15 cellular contexts compared by ENCODE assay signal in genomic region chr3:127615631-127616305, GRCh38. TPM values are rescaled to one million over a fixed set of nuclear protein-coding genes. Genes with fewer than 3 reads are reported as not detected.
DNase-seq lines count a peak whose midpoint lies in the region; ATAC-seq and TF ChIP-seq lines count a peak whose summit lies in the region.
"Had no signal": no experiment of that assay in that cellular context is flagged by ENCODE, and none has a peak within 500 bp of the region (broad histone marks: within the 10 kb centered on the region; RNA-seq: fewer than 3 reads in every experiment).

No MANE protein-coding gene starts in this region.

- H3K9ac ChIP-seq in adipocyte (ENCODE audit: low read length): no peak overlapping the region
- H3K9ac ChIP-seq: BLaER1 had no signal

- no peaks in the 10 kb centered on the region for H4K20me1 ChIP-seq in osteoblast (ENCODE audit: insufficient read depth, low read length)

- peak overlapping the region; percentile 36 to 41 (median 40) for H3K27ac Mint-ChIP-seq in CD4-positive, CD25-positive, alpha-beta regulatory T cell

- H3K4me2 ChIP-seq in osteoblast (ENCODE audit: insufficient read depth, low read length): no peak overlapping the region
- H3K4me2 ChIP-seq: BLaER1 had no signal

- H3K36me3 Mint-ChIP-seq in CD4-positive, CD25-positive, alpha-beta regulatory T cell: peaks cover 56% of the 10 kb centered on the region

- H3K27me3 Mint-ChIP-seq in CD4-positive, CD25-positive, alpha-beta regulatory T cell: no peaks in the 10 kb centered on the region

- no peaks in the 10 kb centered on the region for H3K9me3 Mint-ChIP-seq in CD4-positive, CD25-positive, alpha-beta regulatory T cell

- no peaks in the 10 kb centered on the region for H3K27me3 ChIP-seq in CD4-positive, CD25-positive, alpha-beta regulatory T cell (ENCODE audit: control insufficient read depth, insufficient read depth, low read length)
- H3K27me3 ChIP-seq in adipocyte (replicated peaks; ENCODE audit: control insufficient read depth, insufficient read depth, low read length) (no peaks in the 10 kb centered on the region), osteoblast (ENCODE audit: insufficient read depth, low read length) (no peaks in the 10 kb centered on the region)
- H3K27me3 ChIP-seq: BLaER1, SJSA1 had no signal

- H3K9me3 ChIP-seq in CD4-positive, CD25-positive, alpha-beta regulatory T cell (ENCODE audit: control insufficient read depth in 2 of 2, low read length in 2 of 2): no peaks in the 10 kb centered on the region
- H3K9me3 ChIP-seq in adipocyte (ENCODE audit: control insufficient read depth, low read length): no peaks in the 10 kb centered on the region
- no peaks in the 10 kb centered on the region for H3K9me3 ChIP-seq in osteoblast (ENCODE audit: low read depth, low read length)
- H3K9me3 ChIP-seq: BLaER1, SJSA1 had no signal

- no peak for ATAC-seq in CD4-positive, CD25-positive, alpha-beta regulatory T cell (ENCODE audit: low read depth in 2 of 2)
- no peak for ATAC-seq in GM18861 (IDR thresholded peaks at IDR 0.05; ENCODE audit: unreplicated experiment)
- ATAC-seq in GM21360 (IDR thresholded peaks at IDR 0.05; ENCODE audit: unreplicated experiment): no peak
- no peak for ATAC-seq in HG03045 (IDR thresholded peaks at IDR 0.05; ENCODE audit: unreplicated experiment)
- ATAC-seq: HCT116 had no signal

- no peak overlapping the region for H2AFZ ChIP-seq in osteoblast (ENCODE audit: low read length)

- H3K27ac ChIP-seq in CD4-positive, CD25-positive, alpha-beta regulatory T cell (ENCODE audit: insufficient read depth, low read length, poor library complexity, severe bottlenecking): no peak overlapping the region
- H3K27ac ChIP-seq in osteoblast (ENCODE audit: low read depth, low read length): no peak overlapping the region
- H3K27ac ChIP-seq: SJSA1 had no signal

- H3K36me3 ChIP-seq in CD4-positive, CD25-positive, alpha-beta regulatory T cell (ENCODE audit: control insufficient read depth, insufficient read depth, low read length): peaks cover 15% of the 10 kb centered on the region
- H3K36me3 ChIP-seq in adipocyte (ENCODE audit: control insufficient read depth, insufficient read depth, low read length, severe bottlenecking) (peaks cover 17% of the 10 kb centered on the region), osteoblast (ENCODE audit: insufficient read depth, low read length) (peaks cover 17% of the 10 kb centered on the region)

- H3K4me1 ChIP-seq in CD4-positive, CD25-positive, alpha-beta regulatory T cell (ENCODE audit: control insufficient read depth, insufficient read depth, low read length, poor library complexity, severe bottlenecking): no peaks in the 10 kb centered on the region
- H3K4me1 ChIP-seq in adipocyte (ENCODE audit: control insufficient read depth, insufficient read depth, low read length) (peaks cover 10% of the 10 kb centered on the region), osteoblast (ENCODE audit: insufficient read depth, low read length) (peaks cover 19% of the 10 kb centered on the region)
- H3K4me1 ChIP-seq: SJSA1 had no signal

- no peak overlapping the region for H3K4me3 ChIP-seq in CD4-positive, CD25-positive, alpha-beta regulatory T cell (ENCODE audit: low read depth, low read length)
- H3K4me3 ChIP-seq in adipocyte (ENCODE audit: low read length): no peak overlapping the region
- H3K4me3 ChIP-seq in osteoblast (ENCODE audit: insufficient read depth, low read length): no peak overlapping the region
- H3K4me3 ChIP-seq: BLaER1, SJSA1 had no signal

- peaks cover 0 to 3% (median 0%) of the 10 kb centered on the region in 4 donors for H3K4me1 Mint-ChIP-seq in CD4-positive, CD25-positive, alpha-beta regulatory T cell

- no peaks in the 10 kb centered on the region for H3K79me2 ChIP-seq in osteoblast (ENCODE audit: insufficient read depth, low read length)

- no peak overlapping the region for H3K4me3 Mint-ChIP-seq in CD4-positive, CD25-positive, alpha-beta regulatory T cell

- no peak for TF ChIP-seq CTCF in osteoblast (IDR thresholded peaks at IDR 0.05; ENCODE audit: extremely low read depth, low read depth, low read length)

- no peak for DNase-seq in CD4-positive, CD25-positive, alpha-beta regulatory T cell
- DNase-seq in GM03348 (ENCODE audit: low spot score): peak; percentile 44
- peak; percentile 14 for DNase-seq in adipocyte (ENCODE audit: low read depth)
- peak; percentile 86 for DNase-seq in osteoblast (ENCODE audit: insufficient read length, low spot score, missing footprints)
- DNase-seq: DMS 273 treated with DMSO at 0.1 percent for 48 hours, NCI-H1092, NCI-H2107, NCI-H226, NCI-H526 treated with DMSO at 0.1 percent for 48 hours had no signal

RNA-seq across cellular contexts. Expression of gene PODXL2, which starts 13.2 kb away (rescaled TPM):
- 1.7 TPM for total RNA-seq in CD4-positive, CD25-positive, alpha-beta regulatory T cell
- polyA plus RNA-seq in CD4-positive, CD25-positive, alpha-beta regulatory T cell: 1 to 10 TPM in 3 of 4 donors, under 1 TPM in 1; 0.87 to 3.1 (median 2.1) TPM
- 0.36 and 0.59 TPM in 2 replicates for total RNA-seq in osteoblast

RNA-seq across cellular contexts. Expression of gene MCM2, which starts 17.6 kb away (rescaled TPM):
- total RNA-seq in CD4-positive, CD25-positive, alpha-beta regulatory T cell: 15.7 TPM
- 10 to 100 TPM; 14.4 to 17.2 (median 16.2) TPM for polyA plus RNA-seq in CD4-positive, CD25-positive, alpha-beta regulatory T cell
- total RNA-seq in osteoblast: 14.5 and 15.3 TPM in 2 replicates

RNA-seq across cellular contexts. Expression of gene TPRA1, which starts 25.2 kb away (rescaled TPM):
- total RNA-seq in CD4-positive, CD25-positive, alpha-beta regulatory T cell: 15.9 TPM
- polyA plus RNA-seq in CD4-positive, CD25-positive, alpha-beta regulatory T cell: 10 to 100 TPM; 14.0 to 27.4 (median 24.5) TPM
- 29.5 and 30.4 TPM in 2 replicates for total RNA-seq in osteoblast

RNA-seq across cellular contexts. Expression of gene ABTB1, which starts 57.0 kb away (rescaled TPM):
- 130 TPM for total RNA-seq in CD4-positive, CD25-positive, alpha-beta regulatory T cell
- polyA plus RNA-seq in CD4-positive, CD25-positive, alpha-beta regulatory T cell: 100 to 1,000 TPM; 120 to 129 (median 121) TPM
- 14.7 and 17.7 TPM in 2 replicates for total RNA-seq in osteoblast

Comparison
In these comparisons a context has a peak if more than half of its experiments do, and no peak if none do; other contexts are left out.
1. DNase-seq: peak in GM03348 (single experiment), adipocyte (single experiment) and osteoblast (single experiment); none in CD4-positive, CD25-positive, alpha-beta regulatory T cell (0 of 3).